ENCODE assay signal across 10 cellular contexts in genomic region chr13:110415669-110416068, GRCh38.
DNase-seq lines count a peak whose midpoint lies in the region; ATAC-seq and TF ChIP-seq lines count a peak whose summit lies in the region.
"Had no signal": no experiment of that assay in that cellular context is flagged by ENCODE, and none has a peak within 500 bp of the region (broad histone marks: within the 10 kb centered on the region; RNA-seq: fewer than 3 reads in every experiment).

No MANE protein-coding gene starts in this region.

- ATAC-seq in stimulated activated naive CD8-positive, alpha-beta T cell treated with anti-CD3 and anti-CD28 coated beads, Interleukin-15, amount 100 ng/mL, for 72 hours: peak; percentile 65
- ATAC-seq in HG03521 (IDR thresholded peaks at IDR 0.05; ENCODE audit: unreplicated experiment): no peak
- ATAC-seq in naive thymus-derived CD4-positive, alpha-beta T cell: no peak

- DNase-seq in DMS53 (lab: John Stamatoyannopoulos, UW) (peak; percentile 29), DMS53 treated with DMSO at 0.1 percent for 48 hours (lab: John Stamatoyannopoulos, UW; ENCODE audit: unreplicated experiment) (no peak), head of caudate nucleus (peak in 27 of 42 donors; percentile 17 to 80 (median 44)), foreskin melanocyte (no peak)
- DNase-seq in stimulated activated naive CD8-positive, alpha-beta T cell treated with anti-CD3 and anti-CD28 coated beads, Interleukin-15, amount 100 ng/mL, for 72 hours: no peak
- no peak for DNase-seq in naive thymus-derived CD4-positive, alpha-beta T cell
- DNase-seq: NCI-H526 had no signal

- no peaks in the 10 kb centered on the region for H3K9me3 Mint-ChIP-seq in stimulated activated naive CD8-positive, alpha-beta T cell treated with anti-CD3 and anti-CD28 coated beads, Interleukin-15, amount 100 ng/mL, for 72 hours
- peaks cover 0 to 2% (median 0%) of the 10 kb centered on the region in 11 donors for H3K9me3 Mint-ChIP-seq in naive thymus-derived CD4-positive, alpha-beta T cell

- peaks cover 99% of the 10 kb centered on the region for H3K27me3 Mint-ChIP-seq in stimulated activated naive CD8-positive, alpha-beta T cell treated with anti-CD3 and anti-CD28 coated beads, Interleukin-15, amount 100 ng/mL, for 72 hours
- peaks cover 76 to 92% (median 87%) of the 10 kb centered on the region in 5 donors for H3K27me3 Mint-ChIP-seq in naive thymus-derived CD4-positive, alpha-beta T cell

- H3K27ac ChIP-seq in VCaP: no peak overlapping the region
- H3K27ac ChIP-seq in naive thymus-derived CD4-positive, alpha-beta T cell (ENCODE audit: low read depth, low read length): no peak overlapping the region
- H3K27ac ChIP-seq: 22Rv1 had no signal

- intact Hi-C loops in head of caudate nucleus (cut with DNase I): no loop called here
- intact Hi-C loops in naive thymus-derived CD4-positive, alpha-beta T cell (cut with micrococcal nuclease): no loop called here

- POLR2A ChIA-PET in naive thymus-derived CD4-positive, alpha-beta T cell (lab: Charles Lee): no interaction called here

- H3K4me1 ChIP-seq in naive thymus-derived CD4-positive, alpha-beta T cell (ENCODE audit: control insufficient read depth in 2 of 2, insufficient read depth in 2 of 2, low read length in 2 of 2): no peaks in the 10 kb centered on the region

- no peak overlapping the region for H3K27ac Mint-ChIP-seq in stimulated activated naive CD8-positive, alpha-beta T cell treated with anti-CD3 and anti-CD28 coated beads, Interleukin-15, amount 100 ng/mL, for 72 hours
- H3K27ac Mint-ChIP-seq in naive thymus-derived CD4-positive, alpha-beta T cell: no peak overlapping the region

- no peak overlapping the region for H3K4me3 ChIP-seq in naive thymus-derived CD4-positive, alpha-beta T cell (ENCODE audit: low read length)

- no peaks in the 10 kb centered on the region for H3K36me3 ChIP-seq in naive thymus-derived CD4-positive, alpha-beta T cell (ENCODE audit: control insufficient read depth in 2 of 3, insufficient read depth in 3 of 3, low read length in 3 of 3)

- no peaks in the 10 kb centered on the region for H3K9me3 ChIP-seq in naive thymus-derived CD4-positive, alpha-beta T cell (ENCODE audit: control insufficient read depth in 2 of 3, low read length in 3 of 3)

- H3K27me3 ChIP-seq in naive thymus-derived CD4-positive, alpha-beta T cell (ENCODE audit: control insufficient read depth in 2 of 2, insufficient read depth in 2 of 2, low read length in 2 of 2): peaks cover 0 to 30% of the 10 kb centered on the region in 2 donors

- H3K4me1 Mint-ChIP-seq in stimulated activated naive CD8-positive, alpha-beta T cell treated with anti-CD3 and anti-CD28 coated beads, Interleukin-15, amount 100 ng/mL, for 72 hours: peaks cover 27% of the 10 kb centered on the region
- H3K4me1 Mint-ChIP-seq in naive thymus-derived CD4-positive, alpha-beta T cell: peaks cover 0 to 7% (median 2%) of the 10 kb centered on the region in 7 donors

- 0 out of 2 replicates have a peak, but pooled peaks have one; percentile 35 for TF ChIP-seq CTCF in VCaP (conservative IDR thresholded peaks at IDR 0.05)

- no peak overlapping the region for H3K4me3 Mint-ChIP-seq in stimulated activated naive CD8-positive, alpha-beta T cell treated with anti-CD3 and anti-CD28 coated beads, Interleukin-15, amount 100 ng/mL, for 72 hours
- H3K4me3 Mint-ChIP-seq in naive thymus-derived CD4-positive, alpha-beta T cell: no peak overlapping the region

- H3K36me3 Mint-ChIP-seq in naive thymus-derived CD4-positive, alpha-beta T cell: no peaks in the 10 kb centered on the region

- CTCF ChIA-PET in naive thymus-derived CD4-positive, alpha-beta T cell (lab: Charles Lee): no interaction called here

Comparison
In these comparisons a context has a peak if more than half of its experiments do, and no peak if none do; other contexts are left out.
1. DNase-seq: peak in DMS53 (single experiment) and head of caudate nucleus (27 of 42); none in DMS53 treated with DMSO at 0.1 percent for 48 hours (single experiment), stimulated activated naive CD8-positive, alpha-beta T cell treated with anti-CD3 and anti-CD28 coated beads, Interleukin-15, amount 100 ng/mL, for 72 hours (0 of 2), foreskin melanocyte (single experiment) and naive thymus-derived CD4-positive, alpha-beta T cell (0 of 9).